ENCODE assay signal across 8 cellular contexts in the genomic region with DNA sequence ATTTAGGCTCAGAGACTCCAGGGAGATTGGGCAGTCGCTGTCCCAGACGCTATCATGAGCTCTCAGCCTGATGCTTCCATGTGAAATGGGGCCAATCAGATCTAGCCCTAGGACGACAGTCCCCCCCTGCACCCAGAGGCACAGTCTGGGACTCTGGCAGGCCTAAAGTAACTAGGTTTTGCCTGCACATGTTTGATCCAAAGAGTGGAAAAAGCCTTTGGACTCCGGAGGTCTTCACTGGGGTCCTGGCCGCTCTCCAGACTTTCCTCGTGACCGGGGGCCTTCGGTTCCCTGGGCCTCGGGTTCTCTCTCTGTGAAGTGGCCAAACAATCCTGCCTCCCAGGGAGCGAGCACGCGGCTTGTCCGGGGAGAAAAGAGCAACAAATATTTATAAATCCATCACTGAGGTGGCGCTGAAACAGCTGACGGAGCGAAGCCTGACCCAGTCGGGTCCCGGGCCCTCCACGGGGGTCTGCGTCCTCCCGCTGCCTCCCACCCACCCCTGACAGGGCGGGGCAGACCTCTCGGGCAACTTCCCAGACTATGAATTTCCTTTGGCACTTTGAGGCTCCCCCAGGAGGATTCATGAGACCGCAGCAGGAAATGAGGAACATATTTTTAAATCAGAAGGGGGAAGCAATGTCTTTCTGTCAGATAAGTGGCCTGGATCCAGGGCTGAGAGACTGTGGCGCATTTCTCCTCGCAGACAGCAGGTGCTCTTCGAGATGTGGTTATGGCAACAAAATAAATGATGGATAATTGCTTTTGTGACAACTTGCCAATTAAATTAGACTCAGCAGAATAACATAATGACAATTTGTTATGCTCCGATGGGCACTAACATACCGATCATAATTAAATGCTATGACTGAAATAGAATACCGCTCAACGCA. TPM values are rescaled to one million over a fixed set of nuclear protein-coding genes. Genes with fewer than 3 reads are reported as not detected.
A peak's percentile ranks its signal among the peaks of the same experiment; 100 is the strongest.
DNase-seq lines count a peak whose midpoint lies in the region; ATAC-seq, FAIRE-seq and TF ChIP-seq lines count a peak whose summit lies in the region.

No MANE protein-coding gene starts in this region.

- H3K56ac ChIP-seq in H9 (ENCODE audit: insufficient read length, low read depth, low read length), result no peak overlapping the region

- POLR2A ChIA-PET in endothelial cell of umbilical vein (lab: Charles Lee), result no interaction called here
- POLR2A ChIA-PET in OCI-LY7 (lab: Charles Lee), result no interaction called here

- H3K4me3 ChIP-seq in endothelial cell of umbilical vein (replicated peaks in 1 of 3; ENCODE audit: insufficient read depth in 1 of 3, low read depth in 1 of 3, low read length in 3 of 3) (no peak overlapping the region), OCI-LY7 (ENCODE audit: low read depth, low read length, poor library complexity, severe bottlenecking) (no peak overlapping the region)

- no peak overlapping the region for H3K18ac ChIP-seq in H9 (ENCODE audit: insufficient read length, low read depth, low read length)

- no peak for FAIRE-seq in endothelial cell of umbilical vein (lab: Jason Lieb, UNC)

- H2BK120ac ChIP-seq in H9 (ENCODE audit: low read depth, low read length, poor library complexity, severe bottlenecking), result no peak overlapping the region

- H3K36me3 ChIP-seq in endothelial cell of umbilical vein (ENCODE audit: control insufficient read depth in 2 of 2, extremely low read depth in 1 of 2, insufficient read depth in 2 of 2, low read length in 2 of 2), result no peaks in the 10 kb centered on the region
- no peaks in the 10 kb centered on the region for H3K36me3 ChIP-seq in OCI-LY7 (ENCODE audit: insufficient read depth, low read length)

- H4K91ac ChIP-seq in H9 (ENCODE audit: insufficient read length, low read depth, low read length), result no peak overlapping the region

- H2BK12ac ChIP-seq in H9 (ENCODE audit: insufficient read length, low read depth, low read length), result no peak overlapping the region

- no peak overlapping the region for H2BK15ac ChIP-seq in H9 (ENCODE audit: low read depth, low read length)

- H3K9me2 ChIP-seq in OCI-LY7 (ENCODE audit: insufficient read depth, low read length), result no peaks in the 10 kb centered on the region

- H3K79me2 ChIP-seq in H9 (ENCODE audit: insufficient read depth, low read length) (no peaks in the 10 kb centered on the region), endothelial cell of umbilical vein (ENCODE audit: control insufficient read depth, insufficient read depth, low read length) (no peaks in the 10 kb centered on the region), OCI-LY7 (ENCODE audit: insufficient read depth, low read depth, low read length) (no peaks in the 10 kb centered on the region)

- ATAC-seq in esophagus mucosa, result no peak

- H3K14ac ChIP-seq in H9 (ENCODE audit: insufficient read depth, low read length), result no peak overlapping the region

- H3K4me1 Mint-ChIP-seq in H9 (peaks cover 5 to 18% of the 10 kb centered on the region in 2 experiments; a peak in 3 of 4 replicates), nephron (peaks cover 35% of the 10 kb centered on the region)

- H3K79me1 ChIP-seq in H9 (ENCODE audit: insufficient read depth, low read depth, low read length, poor library complexity, severe bottlenecking), result no peaks in the 10 kb centered on the region

- CTCF ChIA-PET in endothelial cell of umbilical vein (lab: Charles Lee), result interaction anchor here (1.0 to 1.5 kb wide), 2 partner anchors 22 to 568 kb away, joined by 3 to 4 read pairs; no protein-coding TSS in a partner anchor
- CTCF ChIA-PET in OCI-LY7 (lab: Charles Lee; ENCODE audit: unreplicated experiment), result no interaction called here

- H3K9me3 Mint-ChIP-seq in H9, result no peaks in the 10 kb centered on the region
- H3K9me3 Mint-ChIP-seq in nephron, result no peaks in the 10 kb centered on the region

- WGBS in H9 (ENCODE audit: extremely low coverage, insufficient read length, low lambda C conversion rate), result no CpG with 5 or more reads among the region's 31 CpGs

- no peaks in the 10 kb centered on the region for H3K23me2 ChIP-seq in H9 (ENCODE audit: insufficient read length, low read depth, low read length, poor library complexity, severe bottlenecking)

- H4K5ac ChIP-seq in H9 (ENCODE audit: insufficient read length, low read depth, low read length), result no peak overlapping the region

- H3K4me1 ChIP-seq in H9 (ENCODE audit: insufficient read depth, low read length) (no peaks in the 10 kb centered on the region), endothelial cell of umbilical vein (ENCODE audit: control insufficient read depth, extremely low read depth, insufficient read depth, low read length) (no peaks in the 10 kb centered on the region), OCI-LY7 (ENCODE audit: insufficient read depth, low read length, poor library complexity, severe bottlenecking) (peaks cover 5% of the 10 kb centered on the region)

- TF ChIP-seq CTCF in H9 (conservative IDR thresholded peaks at IDR 0.05), result no peak
- no peak for TF ChIP-seq CTCF in endothelial cell of umbilical vein (IDR thresholded peaks at IDR 0.05; ENCODE audit: extremely low read depth in 1 of 2, insufficient read depth in 1 of 2, low read depth in 1 of 2, low read length in 2 of 2)
- no peak for TF ChIP-seq CTCF in nephron (IDR thresholded peaks at IDR 0.05; ENCODE audit: unreplicated experiment in 3 of 3)
- no peak for TF ChIP-seq CTCF in OCI-LY7 (conservative IDR thresholded peaks at IDR 0.05; ENCODE audit: low read length)

- no peak overlapping the region for H3K4me3 Mint-ChIP-seq in H9
- peak overlapping the region; percentile 49 to 67 (median 62) for H3K4me3 Mint-ChIP-seq in nephron

- H4K8ac ChIP-seq in H9 (replicated peaks; ENCODE audit: insufficient read length, low read depth, low read length), result no peak overlapping the region

- H3K4ac ChIP-seq in H9 (ENCODE audit: low read depth, low read length), result no peak overlapping the region

- no peak overlapping the region for H3K23ac ChIP-seq in H9 (ENCODE audit: insufficient read length, low read depth, low read length)

- dilution Hi-C loops in endothelial cell of umbilical vein (cut with MboI; ENCODE audit: extremely low pct_ligation_motif_present, low sequenced_read_pairs), result no loop called here

- H3K9ac ChIP-seq in H9 (ENCODE audit: extremely low read depth, insufficient read length, low read length), result no peak overlapping the region
- H3K9ac ChIP-seq in endothelial cell of umbilical vein (replicated peaks; ENCODE audit: extremely low read depth, insufficient read depth, low read length), result no peak overlapping the region

- H4K20me1 ChIP-seq in H9 (ENCODE audit: control insufficient read depth, insufficient read depth, insufficient read length), result no peaks in the 10 kb centered on the region
- no peaks in the 10 kb centered on the region for H4K20me1 ChIP-seq in endothelial cell of umbilical vein (replicated peaks; ENCODE audit: control insufficient read depth, extremely low read depth, insufficient read depth, low read length)
- no peaks in the 10 kb centered on the region for H4K20me1 ChIP-seq in OCI-LY7 (ENCODE audit: insufficient read depth, low read length)

- no peak for TF ChIP-seq POLR2A in endothelial cell of umbilical vein (IDR thresholded peaks at IDR 0.05; ENCODE audit: low read depth, low read length)

- no peaks in the 10 kb centered on the region for H3K9me3 ChIP-seq in H9 (ENCODE audit: control insufficient read depth, low read depth, low read length)
- H3K9me3 ChIP-seq in endothelial cell of umbilical vein (replicated peaks; ENCODE audit: control insufficient read depth, insufficient read depth, low read length), result no peaks in the 10 kb centered on the region
- H3K9me3 ChIP-seq in OCI-LY7 (ENCODE audit: low read length), result no peaks in the 10 kb centered on the region

- H2AFZ ChIP-seq in H9 (ENCODE audit: low read length) (no peak overlapping the region), endothelial cell of umbilical vein (ENCODE audit: low read depth, low read length) (peak overlapping the region; percentile 6), OCI-LY7 (ENCODE audit: low read length) (no peak overlapping the region)

- no peak overlapping the region for H2AK5ac ChIP-seq in H9 (ENCODE audit: insufficient read length, low read length)

- H3K36me3 Mint-ChIP-seq in H9 (ENCODE audit: insufficient read depth in 1 of 3, low read depth in 3 of 3) (no peaks in the 10 kb centered on the region), nephron (ENCODE audit: low read depth) (no peaks in the 10 kb centered on the region)

- H3K27me3 ChIP-seq in H9 (ENCODE audit: insufficient read depth, low read length) (no peaks in the 10 kb centered on the region), endothelial cell of umbilical vein (ENCODE audit: control insufficient read depth in 2 of 2, insufficient read depth in 2 of 2, low read length in 2 of 2) (peaks cover 0 to 2% of the 10 kb centered on the region in 2 experiments)

- H3K4me2 ChIP-seq in H9 (ENCODE audit: insufficient read depth, insufficient read length, low read length) (no peak overlapping the region), endothelial cell of umbilical vein (ENCODE audit: insufficient read depth, low read length) (no peak overlapping the region), OCI-LY7 (ENCODE audit: low read length) (no peak overlapping the region)

- intact Hi-C loops in endothelial cell of umbilical vein (cut with micrococcal nuclease), result no loop called here
- intact Hi-C loops in OCI-LY7 (cut with micrococcal nuclease; ENCODE audit: unreplicated experiment), result no loop called here

- no TSS peak for BruUV-seq in endothelial cell of umbilical vein (replicated peaks; lab: Mats Ljungman, UMichigan)
- BruUV-seq in OCI-LY7 (replicated peaks; lab: Mats Ljungman, UMichigan), result no TSS peak

- no peaks in the 10 kb centered on the region for H3K9me1 ChIP-seq in endothelial cell of umbilical vein (replicated peaks; ENCODE audit: control insufficient read depth, extremely low read depth, insufficient read depth, low read length)

- no peak overlapping the region; a peak in 1 of 7 replicates for H3K27ac Mint-ChIP-seq in H9
- peak overlapping the region; percentile 68 to 91 (median 86) for H3K27ac Mint-ChIP-seq in nephron

- H3T11ph ChIP-seq in H9 (ENCODE audit: low read length), result no peak overlapping the region

- no peak overlapping the region for H2BK20ac ChIP-seq in H9 (ENCODE audit: low read depth, low read length, poor library complexity, severe bottlenecking)

- H3K27me3 Mint-ChIP-seq in H9 (ENCODE audit: low read depth) (peaks cover 31% of the 10 kb centered on the region), nephron (ENCODE audit: low read depth) (peaks cover 85% of the 10 kb centered on the region)

- H3K27ac ChIP-seq in H9 (ENCODE audit: insufficient read length, low read depth, low read length) (no peak overlapping the region), endothelial cell of umbilical vein (ENCODE audit: insufficient read depth, low read depth, low read length) (no peak overlapping the region), OCI-LY7 (ENCODE audit: low read depth, low read length, poor library complexity, severe bottlenecking) (no peak overlapping the region)

- H2BK5ac ChIP-seq in H9 (ENCODE audit: insufficient read length, low read length), result no peak overlapping the region

- DNase-seq in H9 (peak; percentile 38), NCI-H526 (lab: John Stamatoyannopoulos, UW) (peak; percentile 26 to 28), endothelial cell of umbilical vein (ENCODE audit: low read depth, low spot score) (no peak), OCI-LY7 (ENCODE audit: low spot score) (no peak), NCI-H1048 (lab: John Stamatoyannopoulos, UW) (no peak)
- no peak for DNase-seq in activated CD8-positive, alpha-beta memory T cell treated with anti-CD3 and anti-CD28 coated beads, Interleukin-2, amount 50 U/mL, for 48 hours

RNA-seq across cellular contexts. Expression of gene MRPS23, which starts 38.9 kb away (rescaled TPM):
- total RNA-seq in H9 (2021), result 62.0 and 65.9 TPM in 2 replicates
- total RNA-seq in endothelial cell of umbilical vein, result 40.7 and 46.2 TPM in 2 replicates
- polyA plus RNA-seq in endothelial cell of umbilical vein, result 27.6 and 39.9 TPM in 2 replicates
- 38.9 and 43.4 TPM in 2 replicates for polyA plus RNA-seq in endothelial cell of umbilical vein (2011; cell fraction: cytosol; rRNA removed)
- polyA plus RNA-seq in endothelial cell of umbilical vein (2011; cell fraction: nucleus; rRNA removed), result 15.4 and 19.7 TPM in 2 replicates
- 66.8 and 74.8 TPM in 2 replicates for polyA plus RNA-seq in endothelial cell of umbilical vein (2012)
- 20.5 and 26.0 TPM in 2 replicates for polyA minus RNA-seq in endothelial cell of umbilical vein
- polyA minus RNA-seq in endothelial cell of umbilical vein (2011; cell fraction: cytosol; rRNA and poly(A)+ RNA removed), result 16.5 TPM
- polyA minus RNA-seq in endothelial cell of umbilical vein (2011; cell fraction: nucleus; rRNA and poly(A)+ RNA removed), result 3.9 and 4.2 TPM in 2 replicates
- 46.3 and 50.3 TPM in 2 replicates for total RNA-seq in OCI-LY7 (2014; rRNA removed; shearing (Covaris generic))
- total RNA-seq in OCI-LY7 (2022), result 57.3 and 73.5 TPM in 2 replicates
- total RNA-seq in esophagus mucosa, result 29.4 TPM

Comparison
In these comparisons a context has a peak if more than half of its experiments do, and no peak if none do; other contexts are left out.
1. DNase-seq: peak in H9 (single experiment) and NCI-H526 (2 of 2); none in endothelial cell of umbilical vein (single experiment), OCI-LY7 (single experiment), NCI-H1048 (single experiment) and activated CD8-positive, alpha-beta memory T cell treated with anti-CD3 and anti-CD28 coated beads, Interleukin-2, amount 50 U/mL, for 48 hours (single experiment).
2. H3K27ac Mint-ChIP-seq: peak in nephron (3 of 3); none in H9 (0 of 3).
3. H3K4me3 Mint-ChIP-seq: peak in nephron (3 of 3); none in H9 (0 of 2).